ENCODE assay signal across 13 cellular contexts in genomic region chr5:150490754-150491153, GRCh38. TPM values are rescaled to one million over a fixed set of nuclear protein-coding genes. Genes with fewer than 3 reads are reported as not detected.
DNase-seq lines count a peak whose midpoint lies in the region; TF ChIP-seq lines count a peak whose summit lies in the region.
"Had no signal": no experiment of that assay in that cellular context is flagged by ENCODE, and none has a peak within 500 bp of the region (broad histone marks: within the 10 kb centered on the region; RNA-seq: fewer than 3 reads in every experiment).

No MANE protein-coding gene starts in this region.

- H3K36me3 ChIP-seq in WERI-Rb-1: peaks cover 26% of the 10 kb centered on the region
- peaks cover 7% of the 10 kb centered on the region for H3K36me3 ChIP-seq in iPS-15b (ENCODE audit: control insufficient read depth, insufficient read depth, low read length)
- peaks cover 0 to 4% (median 0%) of the 10 kb centered on the region in 5 donors for H3K36me3 ChIP-seq in subcutaneous abdominal adipose tissue (ENCODE audit: control insufficient read depth in 5 of 5, insufficient read depth in 5 of 5, low read length in 5 of 5)
- H3K36me3 ChIP-seq in MM.1S (replicated peaks; ENCODE audit: insufficient read depth, low read length): no peaks in the 10 kb centered on the region

- H3K4me2 ChIP-seq in MM.1S (ENCODE audit: low read depth, low read length): no peak overlapping the region

- H3K9me3 ChIP-seq in WERI-Rb-1 (ENCODE audit: severe bottlenecking) (no peaks in the 10 kb centered on the region), iPS-15b (ENCODE audit: control insufficient read depth, insufficient read depth, low read length) (no peaks in the 10 kb centered on the region), subcutaneous abdominal adipose tissue (ENCODE audit: control insufficient read depth in 5 of 5, low read length in 5 of 5) (no peaks in the 10 kb centered on the region), MM.1S (replicated peaks; ENCODE audit: insufficient read depth, low read length) (no peaks in the 10 kb centered on the region)

- peaks cover 57% of the 10 kb centered on the region for H3K79me2 ChIP-seq in MM.1S (ENCODE audit: low read length)

- peak overlapping the region; percentile 74 for H3K27ac ChIP-seq in WERI-Rb-1
- peak overlapping the region; percentile 99 for H3K27ac ChIP-seq in subcutaneous abdominal adipose tissue (ENCODE audit: low read depth, low read length)
- no peak overlapping the region for H3K27ac ChIP-seq in MM.1S (ENCODE audit: low read length)

- H3K4me3 Mint-ChIP-seq in HFFc6: peak overlapping the region; percentile 88

- no peaks in the 10 kb centered on the region for H3K9me2 ChIP-seq in MM.1S (replicated peaks; ENCODE audit: insufficient read depth, low read length)

- peaks cover 73% of the 10 kb centered on the region for H3K4me1 Mint-ChIP-seq in HFFc6 (ENCODE audit: low read depth)

- no peaks in the 10 kb centered on the region for H3K9me3 Mint-ChIP-seq in HFFc6

- H3K27me3 Mint-ChIP-seq in HFFc6 (ENCODE audit: insufficient read depth): peaks cover 13% of the 10 kb centered on the region

- H4K20me1 ChIP-seq in MM.1S (ENCODE audit: insufficient read depth, low read length): no peaks in the 10 kb centered on the region

- TF ChIP-seq CTCF in HFFc6 (IDR thresholded peaks at IDR 0.05) (no peak), WERI-Rb-1 (IDR thresholded peaks at IDR 0.05; ENCODE audit: low read depth, low read length) (no peak), MM.1S (IDR thresholded peaks at IDR 0.05; ENCODE audit: low read length) (no peak)

- no peak overlapping the region for H3K4me3 ChIP-seq in WERI-Rb-1 (ENCODE audit: low read depth, low read length)
- H3K4me3 ChIP-seq in iPS-15b (ENCODE audit: low read depth, low read length): no peak overlapping the region
- no peak overlapping the region for H3K4me3 ChIP-seq in subcutaneous abdominal adipose tissue (ENCODE audit: low read depth in 1 of 5, low read length in 5 of 5)
- no peak overlapping the region for H3K4me3 ChIP-seq in MM.1S (ENCODE audit: low read length)

- peak overlapping the region; percentile 92 for H3K27ac Mint-ChIP-seq in HFFc6

- H3K27me3 ChIP-seq in WERI-Rb-1 (ENCODE audit: insufficient read depth, low read depth, severe bottlenecking) (no peaks in the 10 kb centered on the region), iPS-15b (ENCODE audit: control insufficient read depth, insufficient read depth, low read length) (no peaks in the 10 kb centered on the region), subcutaneous abdominal adipose tissue (ENCODE audit: control insufficient read depth in 5 of 5, insufficient read depth in 4 of 5, low read length in 5 of 5) (no peaks in the 10 kb centered on the region), MM.1S (replicated peaks; ENCODE audit: insufficient read depth, low read length) (no peaks in the 10 kb centered on the region)

- H3K9ac ChIP-seq in iPS-15b (ENCODE audit: low read depth, low read length): peak overlapping the region; percentile 42
- H3K9ac ChIP-seq in subcutaneous abdominal adipose tissue (ENCODE audit: low read length in 5 of 5): peak overlapping the region in 3 of 5 donors; percentile 2 to 19 (median 11)
- no peak overlapping the region for H3K9ac ChIP-seq in MM.1S (ENCODE audit: low read length)

- peaks cover 22% of the 10 kb centered on the region for H3K36me3 Mint-ChIP-seq in HFFc6 (ENCODE audit: low read depth)

- peaks cover 8% of the 10 kb centered on the region for H3F3A ChIP-seq in MM.1S (ENCODE audit: insufficient read depth, low read length)

- no peak overlapping the region for H2AFZ ChIP-seq in MM.1S (ENCODE audit: low read length)

- peaks cover 35% of the 10 kb centered on the region for H3K4me1 ChIP-seq in iPS-15b (ENCODE audit: control insufficient read depth, insufficient read depth, low read length)
- peaks cover 30 to 65% (median 63%) of the 10 kb centered on the region in 5 donors for H3K4me1 ChIP-seq in subcutaneous abdominal adipose tissue (ENCODE audit: control insufficient read depth in 5 of 5, insufficient read depth in 5 of 5, low read length in 5 of 5)
- H3K4me1 ChIP-seq in MM.1S (ENCODE audit: low read length): peaks cover 34% of the 10 kb centered on the region

- DNase-seq in HFFc6: no peak
- no peak for DNase-seq in WERI-Rb-1
- no peak for DNase-seq in stimulated activated CD4-positive, alpha-beta T cell treated with anti-CD3 and anti-CD28 coated beads, Interleukin-2, amount 100 ng/mL, for 48 hours
- DNase-seq in NCI-H2196 treated with DMSO at 0.1 percent for 48 hours (lab: John Stamatoyannopoulos, UW; ENCODE audit: unreplicated experiment): no peak
- DNase-seq in kidney tubule cell (ENCODE audit: low spot score): no peak
- DNase-seq in MM.1S: no peak
- DNase-seq: activated gamma-delta T cell treated with Interleukin-2 at 50 U/mL for 16 hours; DND-41; midbrain; NCI-H526; stimulated activated CD4-positive, alpha-beta T cell treated with anti-CD3 and anti-CD28 coated beads, Interleukin-1b, Interleukin-23, amount 100 ng/mL, for 48 hours had no signal

RNA-seq across cellular contexts. Expression of gene NDST1, which starts 17.2 kb away (rescaled TPM):
- 100 to 1,000 TPM; 126 to 199 (median 147) TPM for total RNA-seq in HFFc6 (2021; fragmentation: NEBNext Ultra II Directional; extraction: Animal tissue kit (Norgen Biotek cat#: 25700))

RNA-seq across cellular contexts. Expression of gene RPS14, which starts 41.2 kb away (rescaled TPM):
- 1,000 to 10,000 TPM; 1,658 to 2,163 (median 1,911) TPM for total RNA-seq in HFFc6 (2021; fragmentation: NEBNext Ultra II Directional; extraction: Animal tissue kit (Norgen Biotek cat#: 25700))
